8 cellular contexts compared by ENCODE assay signal in genomic region chr5:142063878-142064331, GRCh38. TPM values are rescaled to one million over a fixed set of nuclear protein-coding genes. Genes with fewer than 3 reads are reported as not detected.
DNase-seq lines count a peak whose midpoint lies in the region; ATAC-seq and TF ChIP-seq lines count a peak whose summit lies in the region.

No MANE protein-coding gene starts in this region.

- peak overlapping the region; percentile 47; the same call in 1 of the 2 replicates for H4K91ac ChIP-seq in IMR-90 (ENCODE audit: insufficient read depth, low read depth, low read length)

- in situ Hi-C loops in IMR-90 (cut with MboI; ENCODE audit: low sequenced_read_pairs), result no loop called here

- H4K5ac ChIP-seq in IMR-90 (ENCODE audit: low read depth, low read length), result peak overlapping the region; percentile 59; the same call in 1 of the 2 replicates

- H3K9me3 ChIP-seq in IMR-90 (ENCODE audit: control insufficient read depth, insufficient read depth, low read length) (no peaks in the 10 kb centered on the region), lower lobe of right lung (no peaks in the 10 kb centered on the region)

- no peak overlapping the region for H2BK20ac ChIP-seq in IMR-90 (ENCODE audit: low read depth, low read length)

- peak overlapping the region; percentile 88 for H2AFZ ChIP-seq in IMR-90 (replicated peaks; ENCODE audit: low read length, poor library complexity)

- H3K56ac ChIP-seq in IMR-90 (ENCODE audit: extremely low read depth, insufficient read depth, low read length), result no peak overlapping the region

- no peak overlapping the region for H2AK5ac ChIP-seq in IMR-90 (ENCODE audit: low read depth, low read length)

- peak; percentile 77 for DNase-seq in AG10803 (ENCODE audit: low read depth)
- DNase-seq in IMR-90, result peak; percentile 61
- DNase-seq in coronary artery (ENCODE audit: low spot score), result peak; percentile 97
- DNase-seq in lower lobe of right lung, result no peak
- peak; percentile 59 to 100 (median 96) for DNase-seq in substantia nigra (lab: John Stamatoyannopoulos, UW)
- DNase-seq in NCI-H187 (lab: John Stamatoyannopoulos, UW), result no peak

- H2BK5ac ChIP-seq in IMR-90 (ENCODE audit: low read depth, low read length, poor library complexity, severe bottlenecking), result no peak overlapping the region

- H3K4me2 ChIP-seq in IMR-90 (ENCODE audit: low read depth, low read length), result peak overlapping the region; percentile 86

- H3K9me1 ChIP-seq in IMR-90 (ENCODE audit: insufficient read depth, low read length), result no peaks in the 10 kb centered on the region; the same call in 1 of the 2 replicates

- no TSS peak for BruUV-seq in IMR-90 (replicated peaks; lab: Mats Ljungman, UMichigan)

- H3K79me1 ChIP-seq in IMR-90 (ENCODE audit: low read depth in 1 of 2, low read length in 2 of 2), result no peaks in the 10 kb centered on the region

- no peak overlapping the region for H3K18ac ChIP-seq in IMR-90 (ENCODE audit: low read depth, low read length)

- POLR2A ChIA-PET in IMR-90 (lab: Charles Lee; ENCODE audit: unreplicated experiment), result no interaction called here

- no peak for TF ChIP-seq POLR2A in IMR-90 (IDR thresholded peaks at IDR 0.05; ENCODE audit: low read depth, low read length)

- H2BK15ac ChIP-seq in IMR-90 (ENCODE audit: low read depth, low read length), result peak overlapping the region; percentile 34; the same call in 1 of the 3 replicates

- peak overlapping the region; percentile 79 to 90 for H4K8ac ChIP-seq in IMR-90 (ENCODE audit: low read depth in 2 of 2, low read length in 2 of 2)

- intact Hi-C loops in IMR-90 (cut with micrococcal nuclease), result loop anchor here (5.0 kb wide), 1 partner anchor 47 kb away; no protein-coding TSS in a partner anchor
- intact Hi-C loops in lower lobe of right lung (cut with DNase I), result no loop called here

- CTCF ChIA-PET in IMR-90 (lab: Yijun Ruan, JAX), result no interaction called here

- H3K36me3 ChIP-seq in IMR-90 (ENCODE audit: control insufficient read depth, insufficient read depth, low read length), result no peaks in the 10 kb centered on the region
- no peaks in the 10 kb centered on the region for H3K36me3 ChIP-seq in lower lobe of right lung

- H3K4ac ChIP-seq in IMR-90 (ENCODE audit: low read depth, low read length), result peak overlapping the region; percentile 51

- H3K27ac ChIP-seq in IMR-90 (ENCODE audit: insufficient read depth, low read length), result peak overlapping the region; percentile 26; the same call in 1 of the 2 replicates
- H3K27ac ChIP-seq in coronary artery, result peak overlapping the region; percentile 77 to 86
- no peak overlapping the region for H3K27ac ChIP-seq in lower lobe of right lung
- H3K27ac ChIP-seq in substantia nigra (ENCODE audit: low read depth, low read length, poor library complexity, severe bottlenecking), result peak overlapping the region; percentile 98

- no peak for TF ChIP-seq RAD21 in IMR-90 (IDR thresholded peaks at IDR 0.05; ENCODE audit: low read length)

- TF ChIP-seq CTCF in AG10803 (conservative IDR thresholded peaks at IDR 0.05; ENCODE audit: low read length) (no peak), IMR-90 (conservative IDR thresholded peaks at IDR 0.05; ENCODE audit: low read depth, low read length) (no peak), WI38 (IDR thresholded peaks at IDR 0.05; ENCODE audit: low read depth, low read length) (no peak), coronary artery (IDR thresholded peaks at IDR 0.05) (no peak), lower lobe of right lung (IDR thresholded peaks at IDR 0.05) (no peak)

- H4K20me1 ChIP-seq in IMR-90 (ENCODE audit: insufficient read depth, low read length), result no peaks in the 10 kb centered on the region

- 3% methylated on average over 4 of the region's 10 CpGs; no CpG with 5 or more reads in 1 of the 2 experiments for WGBS in IMR-90 (ENCODE audit: extremely low coverage in 2 of 2, insufficient read length in 1 of 2), 2 experiments

- dilution Hi-C loops in IMR-90 (cut with HindIII; ENCODE audit: low sequenced_read_pairs, unreplicated experiment), result no loop called here

- H3K27me3 ChIP-seq in IMR-90 (ENCODE audit: control insufficient read depth, insufficient read depth, low read length), result peaks cover 4% of the 10 kb centered on the region
- no peaks in the 10 kb centered on the region for H3K27me3 ChIP-seq in lower lobe of right lung (ENCODE audit: low read depth)

- H3K4me1 ChIP-seq in IMR-90 (ENCODE audit: control insufficient read depth, insufficient read depth, low read length) (peaks cover 8% of the 10 kb centered on the region), lower lobe of right lung (peaks cover 7% of the 10 kb centered on the region)

- ATAC-seq in IMR-90 (ENCODE audit: low read depth) (peak; percentile 89), lower lobe of right lung (peak; percentile 31 to 36), GM18519 (IDR thresholded peaks at IDR 0.05; ENCODE audit: low FRiP score, unreplicated experiment) (no peak)

- peak overlapping the region; percentile 2; the same call in 1 of the 2 replicates for H3K9ac ChIP-seq in IMR-90 (ENCODE audit: low read depth, low read length)

- H3K14ac ChIP-seq in IMR-90 (replicated peaks; ENCODE audit: low read depth, low read length), result peak overlapping the region; percentile 69; the same call in 1 of the 2 replicates

- peak overlapping the region; percentile 41 for H3K4me3 ChIP-seq in AG10803 (ENCODE audit: low read length)
- peak overlapping the region; percentile 8 for H3K4me3 ChIP-seq in IMR-90 (ENCODE audit: insufficient read depth, low read depth, low read length)
- peak overlapping the region; percentile 15 for H3K4me3 ChIP-seq in WI38 (ENCODE audit: low read depth, low read length)
- peak overlapping the region; percentile 25 for H3K4me3 ChIP-seq in coronary artery
- no peak overlapping the region for H3K4me3 ChIP-seq in lower lobe of right lung

- no peak overlapping the region for H3K23ac ChIP-seq in IMR-90 (ENCODE audit: low read depth, low read length)

- H2AK9ac ChIP-seq in IMR-90 (replicated peaks; ENCODE audit: low read depth, low read length, poor library complexity), result no peak overlapping the region

- H2BK120ac ChIP-seq in IMR-90 (ENCODE audit: low read depth, low read length), result peak overlapping the region; percentile 29; the same call in 1 of the 2 replicates

TF ChIP-seq in IMR-90, 13 proteins besides CTCF, POLR2A, EP300 and RAD21:
- TF ChIP-seq, protein P1, sequence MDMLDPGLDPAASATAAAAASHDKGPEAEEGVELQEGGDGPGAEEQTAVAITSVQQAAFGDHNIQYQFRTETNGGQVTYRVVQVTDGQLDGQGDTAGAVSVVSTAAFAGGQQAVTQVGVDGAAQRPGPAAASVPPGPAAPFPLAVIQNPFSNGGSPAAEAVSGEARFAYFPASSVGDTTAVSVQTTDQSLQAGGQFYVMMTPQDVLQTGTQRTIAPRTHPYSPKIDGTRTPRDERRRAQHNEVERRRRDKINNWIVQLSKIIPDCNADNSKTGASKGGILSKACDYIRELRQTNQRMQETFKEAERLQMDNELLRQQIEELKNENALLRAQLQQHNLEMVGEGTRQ (IDR thresholded peaks at IDR 0.05; ENCODE audit: low read depth, low read length), result peak; percentile 52; the same call in 1 of the 2 replicates
- TF ChIP-seq, protein P2, sequence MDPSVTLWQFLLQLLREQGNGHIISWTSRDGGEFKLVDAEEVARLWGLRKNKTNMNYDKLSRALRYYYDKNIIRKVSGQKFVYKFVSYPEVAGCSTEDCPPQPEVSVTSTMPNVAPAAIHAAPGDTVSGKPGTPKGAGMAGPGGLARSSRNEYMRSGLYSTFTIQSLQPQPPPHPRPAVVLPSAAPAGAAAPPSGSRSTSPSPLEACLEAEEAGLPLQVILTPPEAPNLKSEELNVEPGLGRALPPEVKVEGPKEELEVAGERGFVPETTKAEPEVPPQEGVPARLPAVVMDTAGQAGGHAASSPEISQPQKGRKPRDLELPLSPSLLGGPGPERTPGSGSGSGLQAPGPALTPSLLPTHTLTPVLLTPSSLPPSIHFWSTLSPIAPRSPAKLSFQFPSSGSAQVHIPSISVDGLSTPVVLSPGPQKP (IDR thresholded peaks at IDR 0.05; ENCODE audit: borderline replicate concordance, low read depth, low read length), result no peak
- TF ChIP-seq FOS (IDR thresholded peaks at IDR 0.05; ENCODE audit: low read depth, low read length), result no peak
- TF ChIP-seq CEBPB (IDR thresholded peaks at IDR 0.05; ENCODE audit: low read depth, low read length), result 0 out of 2 replicates have a peak, but pooled peaks have one; percentile 9
- TF ChIP-seq NFE2L2 (IDR thresholded peaks at IDR 0.05; ENCODE audit: low read depth, low read length), result no peak

RNA-seq across cellular contexts. Expression of gene NDFIP1, which starts 44.7 kb away (rescaled TPM):
- total RNA-seq in IMR-90 (2012; rRNA removed) (7.7 and 21.9 TPM in 2 replicates), lower lobe of right lung (70.5 TPM)
- polyA plus RNA-seq in IMR-90 (2012; rRNA removed), result 10.7 and 15.4 TPM in 2 replicates
- polyA plus RNA-seq in IMR-90 (2012; cell fraction: cytosol; rRNA removed), result 5.1 and 15.4 TPM in 2 replicates
- 5.5 and 6.9 TPM in 2 replicates for polyA plus RNA-seq in IMR-90 (2012; cell fraction: nucleus; rRNA removed; ENCODE audit: low replicate concordance)

RNA-seq across cellular contexts. Expression of gene GNPDA1, which starts 51.1 kb away (rescaled TPM):
- 50.5 and 60.6 TPM in 2 replicates for total RNA-seq in IMR-90 (2012; rRNA removed)
- 19.6 and 23.1 TPM in 2 replicates for polyA plus RNA-seq in IMR-90 (2012; rRNA removed)
- polyA plus RNA-seq in IMR-90 (2012; cell fraction: cytosol; rRNA removed), result 11.2 and 22.3 TPM in 2 replicates
- 17.9 and 21.4 TPM in 2 replicates for polyA plus RNA-seq in IMR-90 (2012; cell fraction: nucleus; rRNA removed; ENCODE audit: low replicate concordance)
- total RNA-seq in lower lobe of right lung, result 38.3 TPM

Comparison
In these comparisons a context has a peak if more than half of its experiments do, and no peak if none do; other contexts are left out.
1. DNase-seq: peak in AG10803 (single experiment), IMR-90 (single experiment), coronary artery (single experiment) and substantia nigra (49 of 49); none in lower lobe of right lung (single experiment) and NCI-H187 (0 of 2).